Comparison of ENCODE assay signal across 8 cellular contexts in the genomic region with DNA sequence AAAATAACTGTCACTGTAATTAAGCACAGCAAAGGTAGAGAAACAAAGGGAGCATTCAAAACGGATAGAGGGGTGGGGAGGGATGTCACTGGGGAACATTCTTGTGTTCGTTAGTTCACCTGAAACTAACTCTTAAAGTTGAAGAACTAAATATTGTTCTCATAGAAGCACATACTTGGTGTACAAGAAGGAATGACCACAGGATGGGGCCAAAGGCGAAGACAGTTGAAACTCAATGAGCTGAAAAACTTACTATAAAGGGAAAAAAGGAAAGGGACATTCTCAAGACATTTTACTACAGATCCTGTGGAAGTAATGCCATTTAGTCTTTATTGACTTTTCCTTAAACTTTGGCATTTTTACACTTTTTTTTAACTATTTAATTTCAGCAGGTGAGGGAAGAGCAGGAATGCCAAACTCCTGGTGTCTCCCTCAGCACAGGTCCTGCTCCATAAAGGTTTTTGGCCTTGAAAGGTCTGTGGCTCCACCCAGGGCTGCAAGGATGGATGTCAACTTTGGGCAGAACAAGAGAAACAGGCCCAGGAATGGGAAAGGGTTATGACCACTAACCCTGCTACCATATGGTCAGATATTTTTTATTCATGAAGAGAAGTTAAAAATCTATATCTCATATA.
A peak's percentile ranks its signal among the peaks of the same experiment; 100 is the strongest.
DNase-seq lines count a peak whose midpoint lies in the region; ATAC-seq and TF ChIP-seq lines count a peak whose summit lies in the region.

No MANE protein-coding gene starts in this region.

- H3K9me3 ChIP-seq in A673 (ENCODE audit: low read depth, low read length, poor library complexity, severe bottlenecking) (no peaks in the 10 kb centered on the region), hepatocyte (ENCODE audit: low read depth) (no peaks in the 10 kb centered on the region)

- in situ Hi-C loops in GM13977 (cut with MboI; ENCODE audit: low pct_unique_long_range_greater_than_20kb, low sequenced_read_pairs, unreplicated experiment), result no loop called here

- CTCF ChIA-PET in A673 (lab: Charles Lee), result interaction anchor here (0.6 to 1.2 kb wide), 2 partner anchors 185 to 330 kb away, joined by 3 read pairs; no protein-coding TSS in a partner anchor

- no peaks in the 10 kb centered on the region for H3K4me1 ChIP-seq in A673 (ENCODE audit: insufficient read depth, low read length, poor library complexity, severe bottlenecking)
- H3K4me1 ChIP-seq in hepatocyte (ENCODE audit: insufficient read depth), result no peaks in the 10 kb centered on the region

- no peaks in the 10 kb centered on the region for H3K79me2 ChIP-seq in hepatocyte

- POLR2A ChIA-PET in A673 (lab: Charles Lee; ENCODE audit: low non-redundant PET), result interaction anchor here (0.6 kb wide), 1 partner anchor 263 kb away, joined by 10 read pairs; no protein-coding TSS in a partner anchor

- TF ChIP-seq CTCF in A673 (conservative IDR thresholded peaks at IDR 0.05; ENCODE audit: low read depth, low read length) (peak; percentile 52), GM13977 (IDR thresholded peaks at IDR 0.05; ENCODE audit: extremely low read depth, insufficient read depth, missing control alignments) (peak; percentile 53), VCaP (conservative IDR thresholded peaks at IDR 0.05) (peak; percentile 69), hepatocyte (IDR thresholded peaks at IDR 0.05; ENCODE audit: poor library complexity) (peak; percentile 46)

- BruUV-seq in A673 (replicated peaks; lab: Mats Ljungman, UMichigan), result no TSS peak

- DNase-seq in A673 (ENCODE audit: low spot score) (peak; percentile 65), GM13977 (ENCODE audit: low spot score) (peak; percentile 31), hepatocyte (ENCODE audit: low spot score) (peak; percentile 46), NCI-H1436 treated with DMSO at 0.1 percent for 48 hours (lab: John Stamatoyannopoulos, UW) (no peak), NCI-H2227 (lab: John Stamatoyannopoulos, UW; ENCODE audit: unreplicated experiment) (no peak)
- DNase-seq in central memory CD4-positive, alpha-beta T cell, result no peak

- H3K27ac ChIP-seq in A673 (ENCODE audit: low read depth, low read length, poor library complexity, severe bottlenecking) (no peak overlapping the region), VCaP (no peak overlapping the region), hepatocyte (no peak overlapping the region)

- no peaks in the 10 kb centered on the region for H4K20me1 ChIP-seq in hepatocyte (ENCODE audit: insufficient read depth, poor library complexity, severe bottlenecking)

- WGBS in hepatocyte (ENCODE audit: low lambda C conversion rate, missing lambda C conversion rate), result 44% methylated on average over 3 of the region's 3 CpGs

- peak; percentile 84 for ATAC-seq in HG03432 (IDR thresholded peaks at IDR 0.05; ENCODE audit: unreplicated experiment)

- H3K4me2 ChIP-seq in hepatocyte, result no peak overlapping the region

- no peak overlapping the region for H3K4me3 ChIP-seq in A673 (ENCODE audit: low read depth, low read length, poor library complexity, severe bottlenecking)
- no peak overlapping the region for H3K4me3 ChIP-seq in hepatocyte

- no peaks in the 10 kb centered on the region for H3K36me3 ChIP-seq in A673 (ENCODE audit: insufficient read depth, low read length, poor library complexity, severe bottlenecking)
- H3K36me3 ChIP-seq in hepatocyte (replicated peaks; ENCODE audit: insufficient read depth, low read depth), result no peaks in the 10 kb centered on the region

- no peaks in the 10 kb centered on the region for H3K27me3 ChIP-seq in A673 (replicated peaks; ENCODE audit: insufficient read depth, low read depth, low read length, poor library complexity)
- no peaks in the 10 kb centered on the region for H3K27me3 ChIP-seq in hepatocyte

- no peaks in the 10 kb centered on the region for H3K9me2 ChIP-seq in hepatocyte (replicated peaks; ENCODE audit: insufficient read depth)

- intact Hi-C loops in A673 (cut with micrococcal nuclease; ENCODE audit: unreplicated experiment), result loop anchor here (2.0 to 10.0 kb wide), 2 partner anchors 195 to 329 kb away; partner anchors contain the start of gene RASA1

- no peak overlapping the region for H2AFZ ChIP-seq in hepatocyte

Comparison
In these comparisons a context has a peak if more than half of its experiments do, and no peak if none do; other contexts are left out.
1. DNase-seq: peak in A673 (single experiment), GM13977 (single experiment) and hepatocyte (single experiment); none in central memory CD4-positive, alpha-beta T cell (single experiment), NCI-H1436 treated with DMSO at 0.1 percent for 48 hours (single experiment) and NCI-H2227 (single experiment).
2. Peak in every context shown above with its lines, with median percentiles within 50 percentile points of each other: CTCF ChIP-seq.